ENCODE assay signal across 24 cellular contexts in genomic region chr12:116059901-116060300, GRCh38.
DNase-seq lines count a peak whose midpoint lies in the region; ATAC-seq, FAIRE-seq and TF ChIP-seq lines count a peak whose summit lies in the region.
"Had no signal": no experiment of that assay in that cellular context is flagged by ENCODE, and none has a peak within 500 bp of the region (broad histone marks: within the 10 kb centered on the region; RNA-seq: fewer than 3 reads in every experiment).

No MANE protein-coding gene starts in this region.

- whole genome bisulfite sequencing in K562 (ENCODE audit: insufficient coverage, low coverage, missing lambda C conversion rate), result 69% methylated on average over 4 of the region's 4 CpGs

- peaks cover 73% of the 10 kb centered on the region for H3K79me2 ChIP-seq in K562 (ENCODE audit: control insufficient read depth, insufficient read depth, low read length)

- H3K36me3 ChIP-seq in KOPT-K1 (ENCODE audit: insufficient read depth, low read length) (no peaks in the 10 kb centered on the region), K562 (ENCODE audit: control insufficient read depth, insufficient read depth, low read length) (no peaks in the 10 kb centered on the region), gastrocnemius medialis (no peaks in the 10 kb centered on the region)
- H3K36me3 ChIP-seq: neural progenitor cell, sigmoid colon, SJCRH30 had no signal

- peaks cover 23% of the 10 kb centered on the region for H3K4me1 Mint-ChIP-seq in activated CD4-positive, alpha-beta T cell treated with anti-CD3 and anti-CD28 coated beads, Interleukin-2, amount 10 ng/mL, durations not matched to agents 24 days and 14 days

- H3K4me1 ChIP-seq in K562 (replicated peaks in 1 of 2; ENCODE audit: control insufficient read depth in 2 of 2, insufficient read depth in 2 of 2, low read length in 2 of 2), result peaks cover 0 to 5% of the 10 kb centered on the region in 2 experiments; a peak in 1 of 5 replicates
- peaks cover 63 to 68% of the 10 kb centered on the region in 2 donors for H3K4me1 ChIP-seq in gastrocnemius medialis
- H3K4me1 ChIP-seq: SJCRH30 had no signal

- H3K27ac Mint-ChIP-seq in activated CD4-positive, alpha-beta T cell treated with anti-CD3 and anti-CD28 coated beads, Interleukin-2, amount 10 ng/mL, durations not matched to agents 24 days and 14 days, result peak overlapping the region; percentile 67
- H3K27ac Mint-ChIP-seq: H9, neural progenitor cell had no signal

- in situ Hi-C loops in K562 (cut with MboI), result no loop called here
- in situ Hi-C loops in gastrocnemius medialis (cut with MboI; ENCODE audit: low sequenced_read_pairs in 4 of 4), result no loop called here

- H3K4me2 ChIP-seq in K562 (ENCODE audit: insufficient read depth, low read length), result no peak overlapping the region
- H3K4me2 ChIP-seq: A549, neural progenitor cell had no signal

- TF ChIP-seq EP300 in K562 (IDR thresholded peaks at IDR 0.05; ENCODE audit: low read length), result no peak

- H2AFZ ChIP-seq in K562 (ENCODE audit: low read depth, low read length), result no peak overlapping the region
- H2AFZ ChIP-seq: neural progenitor cell had no signal

- H3K9me3 Mint-ChIP-seq in activated CD4-positive, alpha-beta T cell treated with anti-CD3 and anti-CD28 coated beads, Interleukin-2, amount 10 ng/mL, durations not matched to agents 24 days and 14 days, result no peaks in the 10 kb centered on the region
- H3K9me3 Mint-ChIP-seq: central memory CD8-positive, alpha-beta T cell; H9; neural progenitor cell had no signal

- H3K36me3 Mint-ChIP-seq in activated CD4-positive, alpha-beta T cell treated with anti-CD3 and anti-CD28 coated beads, Interleukin-2, amount 10 ng/mL, durations not matched to agents 24 days and 14 days (ENCODE audit: low read depth), result no peaks in the 10 kb centered on the region
- H3K36me3 Mint-ChIP-seq: neural progenitor cell had no signal

- H3K9me3 ChIP-seq in KOPT-K1 (ENCODE audit: insufficient read depth, low read length, poor library complexity, severe bottlenecking), result no peaks in the 10 kb centered on the region
- no peaks in the 10 kb centered on the region for H3K9me3 ChIP-seq in K562 (replicated peaks; ENCODE audit: control insufficient read depth, insufficient read depth, low read depth, low read length)
- H3K9me3 ChIP-seq in gastrocnemius medialis, result no peaks in the 10 kb centered on the region
- H3K9me3 ChIP-seq: A549, sigmoid colon, SJCRH30 had no signal

- H3K27me3 ChIP-seq in K562 (ENCODE audit: control insufficient read depth in 2 of 2, insufficient read depth in 2 of 2, low read length in 2 of 2) (no peaks in the 10 kb centered on the region), gastrocnemius medialis (no peaks in the 10 kb centered on the region)
- H3K27me3 ChIP-seq: neural progenitor cell, sigmoid colon, SJCRH30 had no signal

- no TSS peak for BruUV-seq in K562 (replicated peaks; lab: Mats Ljungman, UMichigan)

- no peaks in the 10 kb centered on the region for H3K9me1 ChIP-seq in K562 (ENCODE audit: control insufficient read depth, insufficient read depth, low read length)

- no peak overlapping the region for H3K9ac ChIP-seq in K562 (ENCODE audit: insufficient read depth in 1 of 2, low read depth in 2 of 2, low read length in 2 of 2)
- H3K9ac ChIP-seq: neural progenitor cell had no signal

- no peak for DNase-seq in activated CD4-positive, alpha-beta T cell treated with anti-CD3 and anti-CD28 coated beads, Interleukin-2, amount 10 ng/mL, durations not matched to agents 24 days and 14 days
- DNase-seq in activated CD4-positive, alpha-beta T cell treated with anti-CD3 and anti-CD28 coated beads, Interleukin-2, amount 50 U/mL, for 4 hours, result no peak
- DNase-seq in K562 (ENCODE audit: extremely low read depth in 1 of 4, low spot score in 3 of 4) (no peak), gastrocnemius medialis (no peak), GM12892 (ENCODE audit: insufficient read length) (no peak)
- no peak for DNase-seq in stimulated activated CD4-positive, alpha-beta T cell treated with anti-CD3 and anti-CD28 coated beads, Interleukin-2, amount 100 ng/mL, for 24 hours
- DNase-seq: activated CD4-positive, alpha-beta T cell treated with anti-CD3 and anti-CD28 coated beads, Interleukin-2, amount 50 U/mL, for 1 hour; activated naive CD4-positive, alpha-beta T cell treated with anti-CD3 and anti-CD28 coated beads, Interleukin-2, amount 50 U/mL, for 16 hours; H9; NCI-H1694; NCI-H2171; NCI-H524 treated with DMSO at 0.1 percent for 48 hours; posterior cingulate gyrus; sigmoid colon; SJCRH30; substantia nigra had no signal

- no peak overlapping the region for H3K4me3 ChIP-seq in K562
- no peak overlapping the region for H3K4me3 ChIP-seq in gastrocnemius medialis
- H3K4me3 ChIP-seq: A549, lung, neural progenitor cell, sigmoid colon, SJCRH30 had no signal

- TF ChIP-seq CTCF in K562 (IDR thresholded peaks at IDR 0.05 in 2 of 3, conservative IDR thresholded peaks at IDR 0.05 in 1 of 3; ENCODE audit: insufficient read depth in 2 of 3, low read depth in 1 of 3, low read length in 3 of 3), result no peak
- no peak for TF ChIP-seq CTCF in gastrocnemius medialis (IDR thresholded peaks at IDR 0.05 in 4 of 5, conservative IDR thresholded peaks at IDR 0.05 in 1 of 5)

- H3K27me3 Mint-ChIP-seq in activated CD4-positive, alpha-beta T cell treated with anti-CD3 and anti-CD28 coated beads, Interleukin-2, amount 10 ng/mL, durations not matched to agents 24 days and 14 days, result no peaks in the 10 kb centered on the region
- H3K27me3 Mint-ChIP-seq: central memory CD8-positive, alpha-beta T cell had no signal

- ATAC-seq in K562 (peak; percentile 63; the same call in 2 of the 3 replicates), gastrocnemius medialis (no peak), HG02852 (IDR thresholded peaks at IDR 0.05; ENCODE audit: unreplicated experiment) (no peak)

- intact Hi-C loops in activated CD4-positive, alpha-beta T cell treated with anti-CD3 and anti-CD28 coated beads, Interleukin-2, amount 10 ng/mL, durations not matched to agents 24 days and 14 days (cut with micrococcal nuclease), result loop anchor here (1.0 to 5.0 kb wide), 5 partner anchors 37 to 499 kb away; partner anchors contain the start of genes MAP1LC3B2 and MED13L
- intact Hi-C loops in K562 (cut with micrococcal nuclease), result loop anchor here (10.0 kb wide), 1 partner anchor 135 kb away; no protein-coding TSS in a partner anchor
- intact Hi-C loops in gastrocnemius medialis (cut with DNase I; ENCODE audit: low total_unique reads), result loop anchor here (5.0 kb wide), 1 partner anchor 62 kb away; no protein-coding TSS in a partner anchor

- peaks cover 7% of the 10 kb centered on the region; the same call in 1 of the 2 replicates for H4K20me1 ChIP-seq in K562 (replicated peaks; ENCODE audit: control insufficient read depth, insufficient read depth, low read length)

- POLR2A ChIA-PET in K562 (lab: Yijun Ruan, JAX), result no interaction called here

- peak overlapping the region; percentile 39 for H3K27ac ChIP-seq in KOPT-K1 (ENCODE audit: low read depth, low read length, poor library complexity, severe bottlenecking)
- no peak overlapping the region for H3K27ac ChIP-seq in K562 (ENCODE audit: extremely low read depth, low read depth, low read length)
- peak overlapping the region in 3 of 4 donors; percentile 4 to 15 (median 8) for H3K27ac ChIP-seq in gastrocnemius medialis
- H3K27ac ChIP-seq: A549, neural progenitor cell, sigmoid colon, SJCRH30 had no signal

- CTCF ChIA-PET in K562 (lab: Yijun Ruan, JAX; ENCODE audit: low intra/inter-chr PET ratio), result no interaction called here

- H3K4me3 Mint-ChIP-seq in activated CD4-positive, alpha-beta T cell treated with anti-CD3 and anti-CD28 coated beads, Interleukin-2, amount 10 ng/mL, durations not matched to agents 24 days and 14 days, result peak overlapping the region; percentile 81
- H3K4me3 Mint-ChIP-seq: H9, neural progenitor cell had no signal

- FAIRE-seq in K562 (lab: Jason Lieb, UNC) (no peak), GM12892 (lab: Jason Lieb, UNC) (no peak)
- FAIRE-seq: keratinocyte, RCC 7860 had no signal

- TF ChIP-seq POLR2A in K562 (conservative IDR thresholded peaks at IDR 0.05) (no peak), gastrocnemius medialis (IDR thresholded peaks at IDR 0.05) (no peak), GM12892 (IDR thresholded peaks at IDR 0.05; ENCODE audit: low read depth, low read length) (no peak)

- no peak for TF ChIP-seq RAD21 in K562 (CRISPR knock-in tag; conservative IDR thresholded peaks at IDR 0.05 in 1 of 2, IDR thresholded peaks at IDR 0.05 in 1 of 2)

TF ChIP-seq in K562, 482 proteins besides CTCF, POLR2A, EP300 and RAD21:
- TF ChIP-seq TAF9B (IDR thresholded peaks at IDR 0.05; ENCODE audit: partially characterized antibody) (no peak), ZNF347 (CRISPR knock-in tag; IDR thresholded peaks at IDR 0.05; ENCODE audit: low read depth) (no peak), ZNF609 (CRISPR knock-in tag; IDR thresholded peaks at IDR 0.05; ENCODE audit: borderline replicate concordance) (no peak)
